Comparison of ENCODE assay signal across 9 cellular contexts in genomic region chr14:104770851-104771272, GRCh38. TPM values are rescaled to one million over a fixed set of nuclear protein-coding genes. Genes with fewer than 3 reads are reported as not detected.
DNase-seq lines count a peak whose midpoint lies in the region; ATAC-seq, FAIRE-seq and TF ChIP-seq lines count a peak whose summit lies in the region.
"Had no signal": no experiment of that assay in that cellular context is flagged by ENCODE, and none has a peak within 500 bp of the region (broad histone marks: within the 10 kb centered on the region; RNA-seq: fewer than 3 reads in every experiment).

No MANE protein-coding gene starts in this region.

- H3K27me3 ChIP-seq in HepG2 (ENCODE audit: control insufficient read depth in 1 of 2, insufficient read depth in 2 of 2, low read length in 2 of 2) = no peaks in the 10 kb centered on the region; a peak in 1 of 5 replicates

- no peak overlapping the region for H2AFZ ChIP-seq in HepG2 (ENCODE audit: low read length)

- POLR2A ChIA-PET in HepG2 (lab: Yijun Ruan, JAX) = interaction anchor here (0.6 to 3.3 kb wide), 3 partner anchors 17 to 94 kb away, joined by 3 to 32 read pairs (median 3); partner anchors contain the start of genes CEP170B and SIVA1

- H3K27ac Mint-ChIP-seq in activated naive CD8-positive, alpha-beta T cell treated with anti-CD3 and anti-CD28 coated beads, Interleukin-2, amount 50 U/mL, for 24 hours = peak overlapping the region; percentile 37

- H3K4me1 Mint-ChIP-seq in activated naive CD8-positive, alpha-beta T cell treated with anti-CD3 and anti-CD28 coated beads, Interleukin-2, amount 50 U/mL, for 24 hours = peaks cover 16% of the 10 kb centered on the region

- no peak for ATAC-seq in activated naive CD8-positive, alpha-beta T cell treated with anti-CD3 and anti-CD28 coated beads, Interleukin-2, amount 50 U/mL, for 24 hours
- no peak for ATAC-seq in HepG2
- no peak for ATAC-seq in HG02973 (IDR thresholded peaks at IDR 0.05; ENCODE audit: unreplicated experiment)
- ATAC-seq in GM21447 (IDR thresholded peaks at IDR 0.05; ENCODE audit: unreplicated experiment) = no peak
- no peak for ATAC-seq in GM21825 (IDR thresholded peaks at IDR 0.05; ENCODE audit: unreplicated experiment)

- TF ChIP-seq POLR2A in HepG2 (IDR thresholded peaks at IDR 0.05; ENCODE audit: insufficient read depth in 1 of 2, low read depth in 2 of 2, low read length in 2 of 2) = no peak; a peak in 1 of 4 replicates

- H3K9me3 ChIP-seq in HepG2 (ENCODE audit: low read length) = peaks cover 8% of the 10 kb centered on the region

- H3K4me2 ChIP-seq in HepG2 (ENCODE audit: low read depth, low read length) = no peak overlapping the region

- no peaks in the 10 kb centered on the region for H4K20me1 ChIP-seq in HepG2 (ENCODE audit: insufficient read depth, low read length)

- CTCF ChIA-PET in HepG2 (lab: Yijun Ruan, JAX; ENCODE audit: low intra/inter-chr PET ratio, low total read pairs) = no interaction called here

- WGBS in HepG2 (ENCODE audit: low lambda C conversion rate) = 100% methylated on average over 3 of the region's 5 CpGs

- no peak for DNase-seq in AG09309 (ENCODE audit: low read depth)
- DNase-seq in GM13977 (ENCODE audit: low spot score) = no peak
- DNase-seq in activated naive CD8-positive, alpha-beta T cell treated with anti-CD3 and anti-CD28 coated beads, Interleukin-2, amount 50 U/mL, for 24 hours = peak; percentile 32
- no peak for DNase-seq in HepG2 (ENCODE audit: low spot score)
- no peak for DNase-seq in stimulated activated naive CD4-positive, alpha-beta T cell (lab: John Stamatoyannopoulos, UW)
- DNase-seq: NCI-H446 had no signal

- intact Hi-C loops in HepG2 (cut with micrococcal nuclease; ENCODE audit: unreplicated experiment) = no loop called here

- TF ChIP-seq RAD21 in HepG2 (CRISPR knock-in tag; IDR thresholded peaks at IDR 0.05) = no peak

- no peaks in the 10 kb centered on the region for H3K9me3 Mint-ChIP-seq in activated naive CD8-positive, alpha-beta T cell treated with anti-CD3 and anti-CD28 coated beads, Interleukin-2, amount 50 U/mL, for 24 hours

- H3K4me1 ChIP-seq in HepG2 (ENCODE audit: insufficient read depth, low read length) = peaks cover 25% of the 10 kb centered on the region

- TF ChIP-seq CTCF in AG09309 (IDR thresholded peaks at IDR 0.05; ENCODE audit: control insufficient read depth, insufficient read depth, low read depth, low read length, missing control alignments) = peak; percentile 67
- TF ChIP-seq CTCF in GM13977 (IDR thresholded peaks at IDR 0.05; ENCODE audit: extremely low read depth, insufficient read depth, missing control alignments) = peak; percentile 49
- TF ChIP-seq CTCF in HepG2 (CRISPR knock-in tag; IDR thresholded peaks at IDR 0.05) = peak; percentile 53

- in situ Hi-C loops in GM13977 (cut with MboI; ENCODE audit: low pct_unique_long_range_greater_than_20kb, low sequenced_read_pairs, unreplicated experiment) = loop anchor here (25.0 kb wide), 1 partner anchor 266 kb away; no protein-coding TSS in a partner anchor
- in situ Hi-C loops in HepG2 (cut with HindIII; ENCODE audit: extremely low pct_ligation_motif_present, low pct_unique_long_range_greater_than_20kb) = no loop called here

- no peaks in the 10 kb centered on the region for H3K27me3 Mint-ChIP-seq in activated naive CD8-positive, alpha-beta T cell treated with anti-CD3 and anti-CD28 coated beads, Interleukin-2, amount 50 U/mL, for 24 hours

- H3K79me2 ChIP-seq in HepG2 (ENCODE audit: insufficient read depth, low read length) = peaks cover 21% of the 10 kb centered on the region

- FAIRE-seq in HepG2 (lab: Jason Lieb, UNC) = no peak

- no peak overlapping the region for H3K9ac ChIP-seq in HepG2 (ENCODE audit: insufficient read depth, low read depth, low read length)

- no peak overlapping the region for H3K4me3 ChIP-seq in AG09309 (ENCODE audit: control insufficient read depth, low read depth, low read length)
- H3K4me3 ChIP-seq in HepG2 (replicated peaks in 1 of 3; ENCODE audit: insufficient read depth in 1 of 3, low read depth in 2 of 3, low read length in 3 of 3) = no peak overlapping the region

- H3K27ac ChIP-seq in HepG2 (ENCODE audit: extremely low read length, insufficient read depth, low read length) = no peak overlapping the region

- H3K36me3 ChIP-seq in HepG2 (replicated peaks in 1 of 2; ENCODE audit: control insufficient read depth in 1 of 2, insufficient read depth in 2 of 2, low read length in 2 of 2) = peaks cover 19 to 35% of the 10 kb centered on the region in 2 experiments; a peak in 4 of 5 replicates

- H3K4me3 Mint-ChIP-seq in activated naive CD8-positive, alpha-beta T cell treated with anti-CD3 and anti-CD28 coated beads, Interleukin-2, amount 50 U/mL, for 24 hours = no peak overlapping the region

- TF ChIP-seq EP300 in HepG2 (IDR thresholded peaks at IDR 0.05; ENCODE audit: low read depth in 2 of 2, low read length in 2 of 2) = no peak
- TF ChIP-seq EP300 in HepG2 (CRISPR knock-in tag; IDR thresholded peaks at IDR 0.05; ENCODE audit: borderline replicate concordance) = no peak

- BruUV-seq in HepG2 (replicated peaks; lab: Mats Ljungman, UMichigan) = no TSS peak

- H3K36me3 Mint-ChIP-seq in activated naive CD8-positive, alpha-beta T cell treated with anti-CD3 and anti-CD28 coated beads, Interleukin-2, amount 50 U/mL, for 24 hours (ENCODE audit: low read depth) = peaks cover 26% of the 10 kb centered on the region

RNA-seq across cellular contexts. Expression of gene SIVA1, which starts 17.9 kb away (rescaled TPM):
- 153 and 186 TPM in 2 replicates for total RNA-seq in HepG2 (2016; rRNA removed; fragmentation: Illumina TruSeq; extraction: Trizol)
- total RNA-seq in HepG2 (2016; cell fraction: cytosol; rRNA removed; fragmentation: Illumina TruSeq; extraction: Trizol; ENCODE audit: low read depth) = 171 and 229 TPM in 2 replicates
- 166 and 191 TPM in 2 replicates for total RNA-seq in HepG2 (2016; cell fraction: insoluble cytoplasmic fraction; rRNA removed; fragmentation: Illumina TruSeq; extraction: Trizol)
- total RNA-seq in HepG2 (2016; cell fraction: membrane; rRNA removed; fragmentation: Illumina TruSeq; extraction: Trizol) = 186 and 219 TPM in 2 replicates
- 86.2 and 101 TPM in 2 replicates for total RNA-seq in HepG2 (2016; cell fraction: nucleus; rRNA removed; fragmentation: Illumina TruSeq; extraction: Trizol)
- 123 and 142 TPM in 2 replicates for polyA plus RNA-seq in HepG2 (2011; rRNA removed)
- 108 and 239 TPM in 2 replicates for polyA plus RNA-seq in HepG2 (2011; cell fraction: cytosol; rRNA removed)
- polyA plus RNA-seq in HepG2 (2011; cell fraction: nucleus; rRNA removed) = 125 and 162 TPM in 2 replicates
- 61.3 and 68.1 TPM in 2 replicates for polyA plus RNA-seq in HepG2 (2012)
- 162 and 202 TPM in 2 replicates for polyA plus RNA-seq in HepG2 (2016; cell fraction: cytosol; fragmentation: Illumina TruSeq; extraction: Trizol; ENCODE audit: low read depth)
- polyA plus RNA-seq in HepG2 (2016; cell fraction: insoluble cytoplasmic fraction; fragmentation: Illumina TruSeq; extraction: Trizol; ENCODE audit: low read depth) = 128 and 130 TPM in 2 replicates
- polyA plus RNA-seq in HepG2 (2016; cell fraction: membrane; fragmentation: Illumina TruSeq; extraction: Trizol; ENCODE audit: low read depth) = 134 and 168 TPM in 2 replicates
- 129 and 133 TPM in 2 replicates for polyA plus RNA-seq in HepG2 (2016; cell fraction: nucleus; fragmentation: Illumina TruSeq; extraction: Trizol; ENCODE audit: insufficient read depth, low read depth)
- 49.5 and 64.5 TPM in 2 replicates for polyA minus RNA-seq in HepG2 (2011; rRNA and poly(A)+ RNA removed; ENCODE audit: low replicate concordance)
- 22.7 and 31.5 TPM in 2 replicates for polyA minus RNA-seq in HepG2 (2011; cell fraction: cytosol; rRNA and poly(A)+ RNA removed)
- polyA minus RNA-seq in HepG2 (2011; cell fraction: nucleus; rRNA and poly(A)+ RNA removed) = 17.3 and 18.4 TPM in 2 replicates

RNA-seq across cellular contexts. Expression of gene AKT1, which starts 24.7 kb away (rescaled TPM):
- total RNA-seq in HepG2 (2016; rRNA removed; fragmentation: Illumina TruSeq; extraction: Trizol) = 85.7 and 96.2 TPM in 2 replicates
- 66.8 and 84.2 TPM in 2 replicates for total RNA-seq in HepG2 (2016; cell fraction: cytosol; rRNA removed; fragmentation: Illumina TruSeq; extraction: Trizol; ENCODE audit: low read depth)
- total RNA-seq in HepG2 (2016; cell fraction: insoluble cytoplasmic fraction; rRNA removed; fragmentation: Illumina TruSeq; extraction: Trizol) = 76.8 and 97.9 TPM in 2 replicates
- 171 and 190 TPM in 2 replicates for total RNA-seq in HepG2 (2016; cell fraction: membrane; rRNA removed; fragmentation: Illumina TruSeq; extraction: Trizol)
- 48.2 and 57.1 TPM in 2 replicates for total RNA-seq in HepG2 (2016; cell fraction: nucleus; rRNA removed; fragmentation: Illumina TruSeq; extraction: Trizol)
- polyA plus RNA-seq in HepG2 (2011; rRNA removed) = 116 and 135 TPM in 2 replicates
- polyA plus RNA-seq in HepG2 (2011; cell fraction: cytosol; rRNA removed) = 114 and 136 TPM in 2 replicates
- 362 and 435 TPM in 2 replicates for polyA plus RNA-seq in HepG2 (2011; cell fraction: nucleus; rRNA removed)
- 58.6 and 80.7 TPM in 2 replicates for polyA plus RNA-seq in HepG2 (2012)
- 81.6 and 107 TPM in 2 replicates for polyA plus RNA-seq in HepG2 (2016; cell fraction: cytosol; fragmentation: Illumina TruSeq; extraction: Trizol; ENCODE audit: low read depth)
- 105 and 119 TPM in 2 replicates for polyA plus RNA-seq in HepG2 (2016; cell fraction: insoluble cytoplasmic fraction; fragmentation: Illumina TruSeq; extraction: Trizol; ENCODE audit: low read depth)
- 182 and 194 TPM in 2 replicates for polyA plus RNA-seq in HepG2 (2016; cell fraction: membrane; fragmentation: Illumina TruSeq; extraction: Trizol; ENCODE audit: low read depth)
- 146 and 159 TPM in 2 replicates for polyA plus RNA-seq in HepG2 (2016; cell fraction: nucleus; fragmentation: Illumina TruSeq; extraction: Trizol; ENCODE audit: insufficient read depth, low read depth)
- polyA minus RNA-seq in HepG2 (2011; rRNA and poly(A)+ RNA removed; ENCODE audit: low replicate concordance) = 159 and 183 TPM in 2 replicates
- polyA minus RNA-seq in HepG2 (2011; cell fraction: cytosol; rRNA and poly(A)+ RNA removed) = 76.1 and 78.3 TPM in 2 replicates
- polyA minus RNA-seq in HepG2 (2011; cell fraction: nucleus; rRNA and poly(A)+ RNA removed) = 46.7 and 48.0 TPM in 2 replicates

RNA-seq across cellular contexts. Expression of gene ZBTB42, which starts 30.0 kb away (rescaled TPM):
- 3.2 and 4.2 TPM in 2 replicates for total RNA-seq in HepG2 (2016; rRNA removed; fragmentation: Illumina TruSeq; extraction: Trizol)
- 1.2 and 1.6 TPM in 2 replicates for total RNA-seq in HepG2 (2016; cell fraction: cytosol; rRNA removed; fragmentation: Illumina TruSeq; extraction: Trizol; ENCODE audit: low read depth)
- 2.4 and 3.9 TPM in 2 replicates for total RNA-seq in HepG2 (2016; cell fraction: insoluble cytoplasmic fraction; rRNA removed; fragmentation: Illumina TruSeq; extraction: Trizol)
- 4.3 and 4.4 TPM in 2 replicates for total RNA-seq in HepG2 (2016; cell fraction: membrane; rRNA removed; fragmentation: Illumina TruSeq; extraction: Trizol)
- total RNA-seq in HepG2 (2016; cell fraction: nucleus; rRNA removed; fragmentation: Illumina TruSeq; extraction: Trizol) = 3.6 and 4.2 TPM in 2 replicates
- 2.8 and 4.0 TPM in 2 replicates for polyA plus RNA-seq in HepG2 (2011; rRNA removed)
- polyA plus RNA-seq in HepG2 (2011; cell fraction: cytosol; rRNA removed) = 3.7 and 4.3 TPM in 2 replicates
- 7.2 and 7.5 TPM in 2 replicates for polyA plus RNA-seq in HepG2 (2011; cell fraction: nucleus; rRNA removed)
- 3.6 and 4.3 TPM in 2 replicates for polyA plus RNA-seq in HepG2 (2012)
- 1.0 and 1.1 TPM in 2 replicates for polyA plus RNA-seq in HepG2 (2016; cell fraction: cytosol; fragmentation: Illumina TruSeq; extraction: Trizol; ENCODE audit: low read depth)
- 2.3 and 2.7 TPM in 2 replicates for polyA plus RNA-seq in HepG2 (2016; cell fraction: insoluble cytoplasmic fraction; fragmentation: Illumina TruSeq; extraction: Trizol; ENCODE audit: low read depth)
- 3.4 and 3.5 TPM in 2 replicates for polyA plus RNA-seq in HepG2 (2016; cell fraction: membrane; fragmentation: Illumina TruSeq; extraction: Trizol; ENCODE audit: low read depth)
- 2.8 and 3.1 TPM in 2 replicates for polyA plus RNA-seq in HepG2 (2016; cell fraction: nucleus; fragmentation: Illumina TruSeq; extraction: Trizol; ENCODE audit: insufficient read depth, low read depth)
- polyA minus RNA-seq in HepG2 (2011; rRNA and poly(A)+ RNA removed; ENCODE audit: low replicate concordance) = 6.6 and 17.0 TPM in 2 replicates
- 6.2 and 8.1 TPM in 2 replicates for polyA minus RNA-seq in HepG2 (2011; cell fraction: cytosol; rRNA and poly(A)+ RNA removed)
- polyA minus RNA-seq in HepG2 (2011; cell fraction: nucleus; rRNA and poly(A)+ RNA removed) = 8.2 TPM in 2 replicates

RNA-seq across cellular contexts. Expression of gene ADSS1, which starts 46.8 kb away (rescaled TPM):
- total RNA-seq in HepG2 (2016; rRNA removed; fragmentation: Illumina TruSeq; extraction: Trizol) = 0.98 and 1.0 TPM in 2 replicates
- total RNA-seq in HepG2 (2016; cell fraction: cytosol; rRNA removed; fragmentation: Illumina TruSeq; extraction: Trizol; ENCODE audit: low read depth) = 0.81 and 1.1 TPM in 2 replicates
- total RNA-seq in HepG2 (2016; cell fraction: insoluble cytoplasmic fraction; rRNA removed; fragmentation: Illumina TruSeq; extraction: Trizol) = 0.56 and 1.3 TPM in 2 replicates
- 1.6 and 1.9 TPM in 2 replicates for total RNA-seq in HepG2 (2016; cell fraction: membrane; rRNA removed; fragmentation: Illumina TruSeq; extraction: Trizol)
- 1.3 and 1.5 TPM in 2 replicates for total RNA-seq in HepG2 (2016; cell fraction: nucleus; rRNA removed; fragmentation: Illumina TruSeq; extraction: Trizol)
- 36.7 and 45.2 TPM in 2 replicates for polyA plus RNA-seq in HepG2 (2011; rRNA removed)
- polyA plus RNA-seq in HepG2 (2011; cell fraction: cytosol; rRNA removed) = 20.7 and 22.4 TPM in 2 replicates
- polyA plus RNA-seq in HepG2 (2011; cell fraction: nucleus; rRNA removed) = 219 and 230 TPM in 2 replicates
- polyA plus RNA-seq in HepG2 (2012) = 37.3 and 46.9 TPM in 2 replicates
- 0.70 and 1.5 TPM in 2 replicates for polyA plus RNA-seq in HepG2 (2016; cell fraction: cytosol; fragmentation: Illumina TruSeq; extraction: Trizol; ENCODE audit: low read depth)
- polyA plus RNA-seq in HepG2 (2016; cell fraction: insoluble cytoplasmic fraction; fragmentation: Illumina TruSeq; extraction: Trizol; ENCODE audit: low read depth) = 1.3 and 2.2 TPM in 2 replicates
- polyA plus RNA-seq in HepG2 (2016; cell fraction: membrane; fragmentation: Illumina TruSeq; extraction: Trizol; ENCODE audit: low read depth) = 1.5 and 2.0 TPM in 2 replicates
- polyA plus RNA-seq in HepG2 (2016; cell fraction: nucleus; fragmentation: Illumina TruSeq; extraction: Trizol; ENCODE audit: insufficient read depth, low read depth) = 3.7 and 4.4 TPM in 2 replicates
- 12.3 and 14.1 TPM in 2 replicates for polyA minus RNA-seq in HepG2 (2011; rRNA and poly(A)+ RNA removed; ENCODE audit: low replicate concordance)
- 6.8 and 7.6 TPM in 2 replicates for polyA minus RNA-seq in HepG2 (2011; cell fraction: cytosol; rRNA and poly(A)+ RNA removed)
- 30.6 and 31.2 TPM in 2 replicates for polyA minus RNA-seq in HepG2 (2011; cell fraction: nucleus; rRNA and poly(A)+ RNA removed)
